1 cellular context compared by ENCODE assay signal in the genomic region with DNA sequence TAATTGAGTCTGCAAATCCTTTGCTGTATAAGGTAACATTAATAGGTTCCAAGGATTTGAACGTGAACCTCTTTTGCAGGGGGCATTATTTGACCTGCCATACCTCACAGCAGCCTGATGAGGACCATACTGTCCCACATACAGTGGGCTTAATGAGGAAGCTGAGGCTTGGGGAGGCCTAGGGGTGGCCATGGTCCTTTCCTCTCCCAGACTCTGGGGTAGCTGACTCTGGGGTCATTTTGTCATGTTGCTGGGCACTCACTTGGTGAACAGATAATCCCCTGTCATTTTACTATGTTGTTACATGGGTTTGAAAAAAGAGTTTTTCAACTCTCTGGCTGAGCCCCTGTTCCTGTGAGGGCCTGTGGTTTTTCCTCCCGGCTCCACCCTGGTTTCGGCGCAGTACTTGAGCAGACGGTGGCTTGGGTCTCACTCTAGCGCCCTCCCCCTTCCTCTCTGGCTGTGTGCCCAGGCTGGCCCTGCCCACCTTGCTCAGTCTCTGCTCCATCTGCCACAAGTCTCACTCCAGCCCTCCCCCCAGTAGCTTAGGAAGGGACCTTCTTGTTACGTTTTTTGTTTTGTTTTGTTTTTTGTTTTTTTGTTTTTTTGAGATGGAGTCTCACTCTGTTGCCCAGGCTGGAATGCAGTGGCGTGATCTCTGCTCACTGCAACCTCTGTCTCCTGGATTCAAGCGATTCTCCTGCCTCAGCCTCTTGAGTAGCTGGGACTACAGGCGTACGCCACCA.
TF ChIP-seq lines count a peak whose summit lies in the region.

No MANE protein-coding gene starts in this region.

TF ChIP-seq in HepG2, 621 proteins besides CTCF, POLR2A, EP300 and RAD21:
- TF ChIP-seq, protein P1, sequence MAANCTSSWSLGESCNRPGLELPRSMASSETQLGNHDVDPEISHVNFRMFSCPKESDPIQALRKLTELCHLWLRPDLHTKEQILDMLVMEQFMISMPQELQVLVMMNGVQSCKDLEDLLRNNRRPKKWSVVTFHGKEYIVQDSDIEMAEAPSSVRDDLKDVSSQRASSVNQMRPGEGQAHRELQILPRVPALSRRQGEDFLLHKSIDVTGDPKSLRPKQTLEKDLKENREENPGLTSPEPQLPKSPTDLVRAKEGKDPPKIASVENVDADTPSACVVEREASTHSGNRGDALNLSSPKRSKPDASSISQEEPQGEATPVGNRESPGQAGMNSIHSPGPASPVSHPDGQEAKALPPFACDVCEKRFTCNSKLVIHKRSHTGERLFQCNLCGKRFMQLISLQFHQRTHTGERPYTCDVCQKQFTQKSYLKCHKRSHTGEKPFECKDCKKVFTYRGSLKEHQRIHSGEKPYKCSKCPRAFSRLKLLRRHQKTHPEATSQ (CRISPR knock-in tag; IDR thresholded peaks at IDR 0.05; ENCODE audit: borderline replicate concordance): no peak
- TF ChIP-seq ZNF550 (CRISPR knock-in tag; IDR thresholded peaks at IDR 0.05; ENCODE audit: borderline replicate concordance): no peak
- TF ChIP-seq, protein P2, sequence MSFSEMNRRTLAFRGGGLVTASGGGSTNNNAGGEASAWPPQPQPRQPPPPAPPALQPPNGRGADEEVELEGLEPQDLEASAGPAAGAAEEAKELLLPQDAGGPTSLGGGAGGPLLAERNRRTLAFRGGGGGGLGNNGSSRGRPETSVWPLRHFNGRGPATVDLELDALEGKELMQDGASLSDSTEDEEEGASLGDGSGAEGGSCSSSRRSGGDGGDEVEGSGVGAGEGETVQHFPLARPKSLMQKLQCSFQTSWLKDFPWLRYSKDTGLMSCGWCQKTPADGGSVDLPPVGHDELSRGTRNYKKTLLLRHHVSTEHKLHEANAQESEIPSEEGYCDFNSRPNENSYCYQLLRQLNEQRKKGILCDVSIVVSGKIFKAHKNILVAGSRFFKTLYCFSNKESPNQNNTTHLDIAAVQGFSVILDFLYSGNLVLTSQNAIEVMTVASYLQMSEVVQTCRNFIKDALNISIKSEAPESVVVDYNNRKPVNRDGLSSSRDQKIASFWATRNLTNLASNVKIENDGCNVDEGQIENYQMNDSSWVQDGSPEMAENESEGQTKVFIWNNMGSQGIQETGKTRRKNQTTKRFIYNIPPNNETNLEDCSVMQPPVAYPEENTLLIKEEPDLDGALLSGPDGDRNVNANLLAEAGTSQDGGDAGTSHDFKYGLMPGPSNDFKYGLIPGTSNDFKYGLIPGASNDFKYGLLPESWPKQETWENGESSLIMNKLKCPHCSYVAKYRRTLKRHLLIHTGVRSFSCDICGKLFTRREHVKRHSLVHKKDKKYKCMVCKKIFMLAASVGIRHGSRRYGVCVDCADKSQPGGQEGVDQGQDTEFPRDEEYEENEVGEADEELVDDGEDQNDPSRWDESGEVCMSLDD (CRISPR knock-in tag; IDR thresholded peaks at IDR 0.05; ENCODE audit: borderline replicate concordance): no peak
